ENCODE assay signal across 24 cellular contexts in the genomic region with DNA sequence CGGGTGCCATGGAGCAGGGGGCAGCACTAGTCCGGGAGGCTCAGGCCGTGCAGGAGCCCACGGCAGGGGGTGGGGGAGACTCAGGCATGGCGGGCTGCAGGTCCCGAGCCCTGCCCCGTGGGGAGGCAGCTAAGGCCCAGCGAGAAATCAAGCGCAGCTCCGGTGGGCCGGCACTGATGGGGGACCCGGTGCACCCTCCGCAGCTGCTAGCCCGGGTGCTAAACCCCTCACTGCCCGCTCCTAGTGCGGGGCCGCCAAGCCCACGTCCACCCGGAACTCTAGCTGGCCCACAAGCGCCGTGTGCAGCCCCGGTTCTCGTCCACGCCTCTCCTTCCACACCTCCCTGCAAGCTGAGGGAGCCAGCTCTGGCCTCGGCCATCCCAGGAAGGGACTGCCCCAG. TPM values are rescaled to one million over a fixed set of nuclear protein-coding genes. Genes with fewer than 3 reads are reported as not detected.
A peak's percentile ranks its signal among the peaks of the same experiment; 100 is the strongest.
DNase-seq lines count a peak whose midpoint lies in the region; ATAC-seq, FAIRE-seq and TF ChIP-seq lines count a peak whose summit lies in the region.
"Had no signal": no experiment of that assay in that cellular context is flagged by ENCODE, and none has a peak within 500 bp of the region (broad histone marks: within the 10 kb centered on the region; RNA-seq: fewer than 3 reads in every experiment).

No MANE protein-coding gene starts in this region.

- no peak overlapping the region for H3K9ac ChIP-seq in kidney (ENCODE audit: low read length in 2 of 2)
- H3K9ac ChIP-seq: BLaER1 had no signal

- peak; percentile 10 for DNase-seq in activated gamma-delta T cell (lab: John Stamatoyannopoulos, UW)
- no peak for DNase-seq in activated gamma-delta T cell treated with Interleukin-2 at 50 U/mL for 16 hours
- peak; percentile 55 for DNase-seq in kidney
- no peak for DNase-seq in testis
- no peak for DNase-seq in glomerular visceral epithelial cell (ENCODE audit: extremely low spot score)
- DNase-seq: 8988T; ACHN; BE2C; C1 segment of cervical spinal cord; Caco-2; Calu3; CD4-positive, alpha-beta T cell; CD8-positive, alpha-beta T cell; DMS79 treated with DMSO at 0.1 percent for 48 hours; GF-D8 had no signal

- intact Hi-C loops in kidney (cut with DNase I) (no loop called here), testis (cut with DNase I; ENCODE audit: low total_unique reads) (no loop called here)

- no peak for TF ChIP-seq POLR2A in testis (IDR thresholded peaks at IDR 0.05)

- H3K4me1 ChIP-seq in kidney (ENCODE audit: control insufficient read depth in 1 of 2, insufficient read depth in 1 of 2, low read depth in 1 of 2, low read length in 2 of 2) (no peaks in the 10 kb centered on the region), testis (no peaks in the 10 kb centered on the region)
- H3K4me1 ChIP-seq: BE2C, BLaER1, Caco-2 had no signal

- no peak for TF ChIP-seq CTCF in kidney (IDR thresholded peaks at IDR 0.05; ENCODE audit: borderline replicate concordance, extremely low read depth, insufficient read depth)
- no peak for TF ChIP-seq CTCF in testis (IDR thresholded peaks at IDR 0.05)

- H3K9me3 ChIP-seq in kidney (ENCODE audit: control insufficient read depth in 1 of 2, low read length in 2 of 2) = peaks cover 0 to 8% of the 10 kb centered on the region in 2 donors
- no peaks in the 10 kb centered on the region for H3K9me3 ChIP-seq in testis
- H3K9me3 ChIP-seq: BE2C, Caco-2 had no signal

- no peak for FAIRE-seq in kidney (lab: Jason Lieb, UNC)
- FAIRE-seq: A204.1, D721Med, G401.6, GM12891, GM19239 had no signal

- H3K36me3 ChIP-seq in kidney (ENCODE audit: control insufficient read depth in 1 of 2, insufficient read depth in 2 of 2, low read length in 2 of 2) = no peaks in the 10 kb centered on the region
- no peaks in the 10 kb centered on the region for H3K36me3 ChIP-seq in testis (ENCODE audit: low read depth, missing control alignments)
- H3K36me3 ChIP-seq: BE2C, BLaER1 had no signal

- H3K27ac ChIP-seq in kidney (ENCODE audit: low read depth in 2 of 2, low read length in 2 of 2) (no peak overlapping the region), testis (no peak overlapping the region)
- H3K27ac ChIP-seq: BLaER1 had no signal

- no peak overlapping the region for H3K4me3 ChIP-seq in kidney (ENCODE audit: low read length in 2 of 2)
- H3K4me3 ChIP-seq in testis = peak overlapping the region; percentile 42 to 54
- H3K4me3 ChIP-seq: BLaER1 had no signal

- no peaks in the 10 kb centered on the region for H3K27me3 ChIP-seq in testis
- H3K27me3 ChIP-seq: BE2C, BLaER1 had no signal

- no peak for ATAC-seq in HG03097 (IDR thresholded peaks at IDR 0.05; ENCODE audit: low FRiP score, unreplicated experiment)
- ATAC-seq: CD8-positive, alpha-beta T cell had no signal

- WGBS in testis, 2 donors = 74% methylated on average over 25 of the region's 25 CpGs; no CpG with 5 or more reads in 1 of the 2 donors

RNA-seq across cellular contexts. Expression of gene SOX14, which starts 49.6 kb away (rescaled TPM):
- total RNA-seq in kidney (not detected), testis (not detected)
- polyA plus RNA-seq in kidney (ENCODE audit: insufficient read depth, low read depth, low replicate concordance) (not detected), testis (ENCODE audit: insufficient read depth, low read depth, low replicate concordance) (not detected)
- total RNA-seq: A673; Caco-2; Calu3; CD4-positive, alpha-beta T cell; CD8-positive, alpha-beta T cell had no signal
- polyA plus RNA-seq: AG04450 had no signal

Comparison
In these comparisons a context has a peak if more than half of its experiments do, and no peak if none do; other contexts are left out.
1. DNase-seq: peak in activated gamma-delta T cell (single experiment) and kidney (single experiment); none in activated gamma-delta T cell treated with Interleukin-2 at 50 U/mL for 16 hours (single experiment), testis (single experiment) and glomerular visceral epithelial cell (single experiment).
2. H3K4me3 ChIP-seq: peak in testis (2 of 2); none in kidney (0 of 2).